Comparison of ENCODE assay signal across 1 cellular context in genomic region chr20:63568170-63568981, GRCh38.
A peak's percentile ranks its signal among the peaks of the same experiment; 100 is the strongest.
TF ChIP-seq lines count a peak whose summit lies in the region.

No MANE protein-coding gene starts in this region.

TF ChIP-seq in HepG2, 621 proteins besides CTCF, POLR2A, EP300 and RAD21:
- TF ChIP-seq ZNF513 (CRISPR knock-in tag; conservative IDR thresholded peaks at IDR 0.05) (0 out of 2 replicates have a peak, but pooled peaks have one; percentile 57), NR2C2 (CRISPR knock-in tag; IDR thresholded peaks at IDR 0.05; ENCODE audit: borderline replicate concordance) (no peak), KLF11 (CRISPR knock-in tag; IDR thresholded peaks at IDR 0.05) (no peak), ZNF878 (CRISPR knock-in tag; IDR thresholded peaks at IDR 0.05) (no peak), E2F1 (CRISPR knock-in tag; IDR thresholded peaks at IDR 0.05) (no peak), ZMYM3 (CRISPR knock-in tag; IDR thresholded peaks at IDR 0.05) (no peak), PAWR (CRISPR knock-in tag; IDR thresholded peaks at IDR 0.05; ENCODE audit: borderline replicate concordance) (no peak), ZNF569 (CRISPR knock-in tag; IDR thresholded peaks at IDR 0.05; ENCODE audit: borderline replicate concordance) (no peak), ZNF143 (CRISPR knock-in tag; IDR thresholded peaks at IDR 0.05) (no peak), SP1 (IDR thresholded peaks at IDR 0.05) (no peak), SP1 (CRISPR knock-in tag; IDR thresholded peaks at IDR 0.05) (no peak), ZFAT (CRISPR knock-in tag; conservative IDR thresholded peaks at IDR 0.05) (no peak), RBFOX2 (IDR thresholded peaks at IDR 0.05; ENCODE audit: low read depth, low read length) (0 out of 2 replicates have a peak, but pooled peaks have one; percentile 23), NRL (CRISPR knock-in tag; IDR thresholded peaks at IDR 0.05; ENCODE audit: borderline replicate concordance) (no peak), ZNF678 (CRISPR knock-in tag; IDR thresholded peaks at IDR 0.05) (no peak), ZBTB33 (CRISPR knock-in tag; IDR thresholded peaks at IDR 0.05) (0 out of 2 replicates have a peak, but pooled peaks have one; percentile 13), FOXP1 (IDR thresholded peaks at IDR 0.05) (no peak), FOXP1 (CRISPR knock-in tag; IDR thresholded peaks at IDR 0.05) (no peak), ZKSCAN5 (CRISPR knock-in tag; IDR thresholded peaks at IDR 0.05) (no peak), ATF6 (CRISPR knock-in tag; conservative IDR thresholded peaks at IDR 0.05) (no peak), JUND (CRISPR knock-in tag; IDR thresholded peaks at IDR 0.05) (no peak), PRPF4 (IDR thresholded peaks at IDR 0.05; ENCODE audit: low read depth, low read length, poor library complexity, severe bottlenecking) (no peak), ZBTB21 (CRISPR knock-in tag; IDR thresholded peaks at IDR 0.05) (no peak), E2F5 (CRISPR knock-in tag; conservative IDR thresholded peaks at IDR 0.05) (no peak), POLR2G (IDR thresholded peaks at IDR 0.05; ENCODE audit: low read depth, low read length) (0 out of 2 replicates have a peak, but pooled peaks have one; percentile 4), MXD1 (CRISPR knock-in tag; IDR thresholded peaks at IDR 0.05) (0 out of 2 replicates have a peak, but pooled peaks have one; percentile 18), KDM2A (CRISPR knock-in tag; IDR thresholded peaks at IDR 0.05; ENCODE audit: borderline replicate concordance, low read depth) (0 out of 2 replicates have a peak, but pooled peaks have one; percentile 9), GTF3A (CRISPR knock-in tag; conservative IDR thresholded peaks at IDR 0.05) (no peak)
TF ChIP-seq in HepG2: peak in this region for 6.
